In the genomic region with DNA sequence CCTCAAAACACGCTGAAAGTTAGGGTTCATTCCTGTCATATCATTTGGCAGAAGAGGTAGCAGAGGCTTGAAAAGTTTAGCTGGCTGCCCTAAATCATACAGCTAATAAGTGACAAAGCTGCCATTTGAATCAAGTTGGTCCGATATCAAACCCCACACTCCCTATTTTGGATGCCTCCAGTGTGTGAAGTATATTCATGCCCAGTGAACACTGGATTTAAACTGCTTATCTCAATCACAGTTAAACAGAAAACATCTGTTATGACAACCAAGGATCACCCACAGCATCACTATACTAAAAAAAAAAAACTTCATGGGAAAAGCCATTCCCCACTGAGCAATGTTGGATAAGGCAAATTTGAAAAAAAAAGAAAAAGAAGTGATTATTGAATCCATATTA, we compare ENCODE assay signal across 9 cellular contexts.
"Had no signal": no experiment of that assay in that cellular context is flagged by ENCODE, and none has a peak within 500 bp of the region (broad histone marks: within the 10 kb centered on the region; RNA-seq: fewer than 3 reads in every experiment).

No MANE protein-coding gene starts in this region.

- ATAC-seq: HepG2, K562 had no signal

- DNase-seq: IMR-90, KBM-7, KG1 had no signal

- H3K27ac Mint-ChIP-seq: IgD-negative memory B cell had no signal

- H3K4me3 Mint-ChIP-seq: IgD-negative memory B cell had no signal

- FAIRE-seq: HepG2, HTR-8/SVneo, K562 had no signal

- H3K9ac ChIP-seq: KMS-11 had no signal

- H3K9me3 Mint-ChIP-seq: IgD-negative memory B cell had no signal

- H3K4me3 ChIP-seq: K562 had no signal

- H3K27me3 Mint-ChIP-seq: IgD-negative memory B cell had no signal

- H3K27ac ChIP-seq: HL-60, KMS-11 had no signal

- H3K4me2 ChIP-seq: KMS-11 had no signal

- H3K4me1 Mint-ChIP-seq: IgD-negative memory B cell had no signal
